10 cellular contexts compared by ENCODE assay signal in genomic region chr3:105829879-105830622, GRCh38. TPM values are rescaled to one million over a fixed set of nuclear protein-coding genes. Genes with fewer than 3 reads are reported as not detected.
A peak's percentile ranks its signal among the peaks of the same experiment; 100 is the strongest.
DNase-seq lines count a peak whose midpoint lies in the region; ATAC-seq and TF ChIP-seq lines count a peak whose summit lies in the region.
"Had no signal": no experiment of that assay in that cellular context is flagged by ENCODE, and none has a peak within 500 bp of the region (broad histone marks: within the 10 kb centered on the region; RNA-seq: fewer than 3 reads in every experiment).

No MANE protein-coding gene starts in this region.

- H3K27me3 ChIP-seq in fibroblast of lung (ENCODE audit: control insufficient read depth, insufficient read depth, low read length): no peaks in the 10 kb centered on the region
- no peaks in the 10 kb centered on the region for H3K27me3 ChIP-seq in testis
- no peaks in the 10 kb centered on the region for H3K27me3 ChIP-seq in gastroesophageal sphincter

- peak overlapping the region; percentile 96 for H3K27ac Mint-ChIP-seq in activated T-cell treated with anti-CD3 and anti-CD28 coated beads, Interleukin-2, amount 50 U/mL, for 24 hours
- peak overlapping the region; percentile 76 for H3K27ac Mint-ChIP-seq in activated CD8-positive, alpha-beta T cell treated with anti-CD3 and anti-CD28 coated beads, Interleukin-2, amount 10 ng/mL, durations not matched to agents 7 days and 5 days

- peak; percentile 30 for ATAC-seq in activated CD8-positive, alpha-beta T cell treated with anti-CD3 and anti-CD28 coated beads, Interleukin-2, amount 10 ng/mL, durations not matched to agents 7 days and 5 days
- peak; percentile 24 for ATAC-seq in stimulated activated naive CD8-positive, alpha-beta T cell treated with anti-CD3 and anti-CD28 coated beads, Interleukin-15, Interleukin-2, amounts not matched to agents 100 U/mL and 50 U/mL, for 24 hours
- no peak for ATAC-seq in GM19455 (IDR thresholded peaks at IDR 0.05; ENCODE audit: unreplicated experiment)
- no peak for ATAC-seq in gastroesophageal sphincter
- ATAC-seq: lower lobe of right lung had no signal

- H3K9ac ChIP-seq in fibroblast of lung (ENCODE audit: insufficient read depth, low read length): no peak overlapping the region

- intact Hi-C loops in testis (cut with DNase I; ENCODE audit: low total_unique reads): no loop called here

- H3K27me3 Mint-ChIP-seq in activated T-cell treated with anti-CD3 and anti-CD28 coated beads, Interleukin-2, amount 50 U/mL, for 24 hours: no peaks in the 10 kb centered on the region
- H3K27me3 Mint-ChIP-seq in activated CD8-positive, alpha-beta T cell treated with anti-CD3 and anti-CD28 coated beads, Interleukin-2, amount 10 ng/mL, durations not matched to agents 7 days and 5 days (ENCODE audit: low read depth): no peaks in the 10 kb centered on the region

- no peak overlapping the region for H3K4me3 ChIP-seq in fibroblast of lung (replicated peaks in 1 of 4; ENCODE audit: control extremely low read depth in 1 of 4, insufficient read depth in 1 of 4, low read depth in 3 of 4, low read length in 4 of 4)
- H3K4me3 ChIP-seq in testis: no peak overlapping the region
- no peak overlapping the region for H3K4me3 ChIP-seq in gastroesophageal sphincter
- H3K4me3 ChIP-seq: lower lobe of right lung had no signal

- H3K4me3 Mint-ChIP-seq in activated T-cell treated with anti-CD3 and anti-CD28 coated beads, Interleukin-2, amount 50 U/mL, for 24 hours: peak overlapping the region; percentile 33
- peak overlapping the region; percentile 30 for H3K4me3 Mint-ChIP-seq in activated CD8-positive, alpha-beta T cell treated with anti-CD3 and anti-CD28 coated beads, Interleukin-2, amount 10 ng/mL, durations not matched to agents 7 days and 5 days

- H3K9me3 ChIP-seq in fibroblast of lung (ENCODE audit: control insufficient read depth, insufficient read depth, low read depth, low read length) (no peaks in the 10 kb centered on the region), testis (no peaks in the 10 kb centered on the region), gastroesophageal sphincter (no peaks in the 10 kb centered on the region)
- H3K9me3 ChIP-seq: lower lobe of right lung had no signal

- TF ChIP-seq CTCF in fibroblast of lung (conservative IDR thresholded peaks at IDR 0.05 in 1 of 2, IDR thresholded peaks at IDR 0.05 in 1 of 2; ENCODE audit: low read depth in 1 of 2, low read length in 2 of 2) (no peak), testis (IDR thresholded peaks at IDR 0.05) (no peak), gastroesophageal sphincter (IDR thresholded peaks at IDR 0.05) (no peak)

- peaks cover 83% of the 10 kb centered on the region for H3K4me1 Mint-ChIP-seq in activated T-cell treated with anti-CD3 and anti-CD28 coated beads, Interleukin-2, amount 50 U/mL, for 24 hours (ENCODE audit: low read depth)
- H3K4me1 Mint-ChIP-seq in activated CD8-positive, alpha-beta T cell treated with anti-CD3 and anti-CD28 coated beads, Interleukin-2, amount 10 ng/mL, durations not matched to agents 7 days and 5 days (ENCODE audit: low read depth): peaks cover 75% of the 10 kb centered on the region

- peaks cover 4% of the 10 kb centered on the region for H3K79me2 ChIP-seq in fibroblast of lung (ENCODE audit: control insufficient read depth, insufficient read depth, low read length)

- TF ChIP-seq EP300 in gastroesophageal sphincter (IDR thresholded peaks at IDR 0.05): no peak

- H3K36me3 Mint-ChIP-seq in activated T-cell treated with anti-CD3 and anti-CD28 coated beads, Interleukin-2, amount 50 U/mL, for 24 hours (ENCODE audit: low read depth): peaks cover 71% of the 10 kb centered on the region
- peaks cover 72% of the 10 kb centered on the region for H3K36me3 Mint-ChIP-seq in activated CD8-positive, alpha-beta T cell treated with anti-CD3 and anti-CD28 coated beads, Interleukin-2, amount 10 ng/mL, durations not matched to agents 7 days and 5 days (ENCODE audit: low read depth)

- H3K4me2 ChIP-seq in fibroblast of lung (ENCODE audit: extremely low read depth, insufficient read depth, low read length): no peak overlapping the region

- WGBS in testis, 2 donors: 84 to 85% methylated on average over 4 of the region's 4 CpGs
- 57 to 79% methylated on average over 4 of the region's 4 CpGs for WGBS in gastroesophageal sphincter (ENCODE audit: low coverage in 1 of 2), 2 donors

- no peak overlapping the region for H2AFZ ChIP-seq in fibroblast of lung (ENCODE audit: low read length)

- CTCF ChIA-PET in activated CD8-positive, alpha-beta T cell treated with anti-CD3 and anti-CD28 coated beads, Interleukin-2, amount 10 ng/mL, durations not matched to agents 7 days and 5 days (lab: Charles Lee): interaction anchor here (0.8 kb wide), 1 partner anchor 29 kb away, joined by 5 read pairs; no protein-coding TSS in a partner anchor

- H3K27ac ChIP-seq in fibroblast of lung (ENCODE audit: insufficient read depth, low read length) (no peak overlapping the region), testis (no peak overlapping the region), gastroesophageal sphincter (no peak overlapping the region)
- H3K27ac ChIP-seq: lower lobe of right lung had no signal

- H4K20me1 ChIP-seq in fibroblast of lung (ENCODE audit: control insufficient read depth, extremely low read depth, insufficient read depth, low read length): no peaks in the 10 kb centered on the region

- TF ChIP-seq POLR2A in testis (IDR thresholded peaks at IDR 0.05): no peak
- TF ChIP-seq POLR2A in gastroesophageal sphincter (IDR thresholded peaks at IDR 0.05): no peak

- POLR2A ChIA-PET in activated CD8-positive, alpha-beta T cell treated with anti-CD3 and anti-CD28 coated beads, Interleukin-2, amount 10 ng/mL, durations not matched to agents 7 days and 5 days (lab: Charles Lee): no interaction called here

- DNase-seq in activated T-cell treated with anti-CD3 and anti-CD28 coated beads, Interleukin-2, amount 50 U/mL, for 24 hours: no peak
- no peak for DNase-seq in activated T-cell treated with anti-CD3 and anti-CD28 coated beads for 4 hours
- DNase-seq in activated CD8-positive, alpha-beta T cell treated with anti-CD3 and anti-CD28 coated beads, Interleukin-2, amount 10 ng/mL, durations not matched to agents 7 days and 5 days: no peak
- DNase-seq in fibroblast of lung (ENCODE audit: low read depth in 2 of 2): peak; percentile 44 to 60
- no peak for DNase-seq in stimulated activated naive CD8-positive, alpha-beta T cell treated with anti-CD3 and anti-CD28 coated beads, Interleukin-15, Interleukin-2, amounts not matched to agents 100 U/mL and 50 U/mL, for 24 hours
- no peak for DNase-seq in testis
- DNase-seq: lower lobe of right lung, T-helper 9 cell had no signal

- peaks cover 6% of the 10 kb centered on the region for H3K9me3 Mint-ChIP-seq in activated T-cell treated with anti-CD3 and anti-CD28 coated beads, Interleukin-2, amount 50 U/mL, for 24 hours
- H3K9me3 Mint-ChIP-seq in activated CD8-positive, alpha-beta T cell treated with anti-CD3 and anti-CD28 coated beads, Interleukin-2, amount 10 ng/mL, durations not matched to agents 7 days and 5 days (ENCODE audit: insufficient read depth): peaks cover 7% of the 10 kb centered on the region

- H3K36me3 ChIP-seq in fibroblast of lung (ENCODE audit: control insufficient read depth, insufficient read depth, low read length) (no peaks in the 10 kb centered on the region), testis (ENCODE audit: low read depth, missing control alignments) (no peaks in the 10 kb centered on the region), gastroesophageal sphincter (no peaks in the 10 kb centered on the region)
- H3K36me3 ChIP-seq: lower lobe of right lung had no signal

- no peaks in the 10 kb centered on the region for H3K4me1 ChIP-seq in fibroblast of lung (ENCODE audit: control insufficient read depth, extremely low read depth, insufficient read depth, low read length)
- no peaks in the 10 kb centered on the region for H3K4me1 ChIP-seq in testis
- H3K4me1 ChIP-seq in gastroesophageal sphincter: peaks cover 0 to 13% (median 2%) of the 10 kb centered on the region in 3 donors

RNA-seq across cellular contexts. Expression of gene CBLB, which starts 38.8 kb away (rescaled TPM):
- total RNA-seq in activated CD8-positive, alpha-beta T cell treated with anti-CD3 and anti-CD28 coated beads, Interleukin-2, amount 10 ng/mL, durations not matched to agents 7 days and 5 days: 100 to 1,000 TPM; 117 to 122 TPM
- total RNA-seq in fibroblast of lung (19.8 and 26.9 TPM in 2 replicates), testis (10 to 100 TPM; 65.9 to 73.6 TPM), gastroesophageal sphincter (10 to 100 TPM; 27.4 to 59.4 (median 40.4) TPM)
- polyA plus RNA-seq in fibroblast of lung (14.6 and 28.5 TPM in 2 replicates), testis (ENCODE audit: insufficient read depth, low read depth, low replicate concordance) (33.0 TPM)
- polyA plus RNA-seq in fibroblast of lung (2012): 7.0 and 23.6 TPM in 2 replicates
- polyA minus RNA-seq in fibroblast of lung (ENCODE audit: low replicate concordance): 10.2 and 20.1 TPM in 2 replicates

Comparison
In these comparisons a context has a peak if more than half of its experiments do, and no peak if none do; other contexts are left out.
1. DNase-seq: peak in fibroblast of lung (2 of 2); none in activated T-cell treated with anti-CD3 and anti-CD28 coated beads, Interleukin-2, amount 50 U/mL, for 24 hours (single experiment), activated T-cell treated with anti-CD3 and anti-CD28 coated beads for 4 hours (single experiment), activated CD8-positive, alpha-beta T cell treated with anti-CD3 and anti-CD28 coated beads, Interleukin-2, amount 10 ng/mL, durations not matched to agents 7 days and 5 days (single experiment), stimulated activated naive CD8-positive, alpha-beta T cell treated with anti-CD3 and anti-CD28 coated beads, Interleukin-15, Interleukin-2, amounts not matched to agents 100 U/mL and 50 U/mL, for 24 hours (single experiment) and testis (single experiment).
2. ATAC-seq: peak in activated CD8-positive, alpha-beta T cell treated with anti-CD3 and anti-CD28 coated beads, Interleukin-2, amount 10 ng/mL, durations not matched to agents 7 days and 5 days (single experiment) and stimulated activated naive CD8-positive, alpha-beta T cell treated with anti-CD3 and anti-CD28 coated beads, Interleukin-15, Interleukin-2, amounts not matched to agents 100 U/mL and 50 U/mL, for 24 hours (single experiment); none in GM19455 (single experiment) and gastroesophageal sphincter (single experiment).